In genomic region chr4:1683903-1684755, GRCh38 we compare ENCODE assay signal across 8 cellular contexts. TPM values are rescaled to one million over a fixed set of nuclear protein-coding genes. Genes with fewer than 3 reads are reported as not detected.
A peak's percentile ranks its signal among the peaks of the same experiment; 100 is the strongest.
DNase-seq lines count a peak whose midpoint lies in the region; ATAC-seq, FAIRE-seq and TF ChIP-seq lines count a peak whose summit lies in the region.

Gene FAM53A (minus strand): TSS chr4:1684313. CDS start chr4:1668741, 15,572 bp downstream.

- peak within 1 kb of the TSS; percentile 80 for H3K4ac ChIP-seq in IMR-90 (ENCODE audit: low read depth, low read length)

- H2BK120ac ChIP-seq in IMR-90 (ENCODE audit: low read depth, low read length): no peak within 1 kb of the TSS

- H3K4me1 Mint-ChIP-seq in activated T-helper 2 cell treated with anti-CD3 and anti-CD28 coated beads, Interferon-gamma antibody, Interleukin-2, Interleukin-4, amounts not matched to agents 10 μg/mL and 5 μg/mL and 100 μg/mL, durations not matched to agents 14 hours and 24 hours and 36 hours (ENCODE audit: low read depth): peaks cover 11% of the 10 kb centered on the region
- H3K4me1 Mint-ChIP-seq in natural killer cell: peaks cover 7 to 11% of the 10 kb centered on the region in 2 donors
- H3K4me1 Mint-ChIP-seq in stimulated activated naive B cell treated with anti-CD40 and anti-IgM and Interleukin-4, amounts not matched to agents 10 μg/mL and 1 μg/mL and 100 μg/mL, for 72 hours: peaks cover 2 to 13% of the 10 kb centered on the region in 2 donors

- H3K4me2 ChIP-seq in IMR-90 (ENCODE audit: low read depth, low read length): peak within 1 kb of the TSS; percentile 85

- peak within 1 kb of the TSS; percentile 47 for H2BK5ac ChIP-seq in IMR-90 (ENCODE audit: low read depth, low read length, poor library complexity, severe bottlenecking)

- peak within 1 kb of the TSS; percentile 17 for H4K91ac ChIP-seq in IMR-90 (ENCODE audit: insufficient read depth, low read depth, low read length)

- H3K4me1 ChIP-seq in IMR-90 (ENCODE audit: control insufficient read depth, insufficient read depth, low read length): peaks cover 6% of the 10 kb centered on the region; the same call in 1 of the 2 replicates

- peak within 1 kb of the TSS; percentile 55; the same call in 1 of the 2 replicates for H3K23ac ChIP-seq in IMR-90 (ENCODE audit: low read depth, low read length)

- no peak for TF ChIP-seq RAD21 in IMR-90 (IDR thresholded peaks at IDR 0.05; ENCODE audit: low read length)

- H3K14ac ChIP-seq in IMR-90 (replicated peaks; ENCODE audit: low read depth, low read length): peak within 1 kb of the TSS; percentile 49

- BruUV-seq in IMR-90 (replicated peaks; lab: Mats Ljungman, UMichigan): no TSS peak

- H4K5ac ChIP-seq in IMR-90 (ENCODE audit: low read depth, low read length): peak within 1 kb of the TSS; percentile 88

- no peaks in the 10 kb centered on the region for H3K36me3 Mint-ChIP-seq in activated T-helper 2 cell treated with anti-CD3 and anti-CD28 coated beads, Interferon-gamma antibody, Interleukin-2, Interleukin-4, amounts not matched to agents 10 μg/mL and 5 μg/mL and 100 μg/mL, durations not matched to agents 14 hours and 24 hours and 36 hours (ENCODE audit: low read depth)
- H3K36me3 Mint-ChIP-seq in natural killer cell: no peaks in the 10 kb centered on the region
- H3K36me3 Mint-ChIP-seq in stimulated activated naive B cell treated with anti-CD40 and anti-IgM and Interleukin-4, amounts not matched to agents 10 μg/mL and 1 μg/mL and 100 μg/mL, for 72 hours: no peaks in the 10 kb centered on the region

- peak within 1 kb of the TSS; percentile 87 to 95 for H4K8ac ChIP-seq in IMR-90 (ENCODE audit: low read depth in 2 of 2, low read length in 2 of 2)

- H4K20me1 ChIP-seq in IMR-90 (ENCODE audit: insufficient read depth, low read length): peaks cover 5% of the 10 kb centered on the region

- H3K4me3 ChIP-seq in IMR-90 (ENCODE audit: insufficient read depth, low read depth, low read length) (peak within 1 kb of the TSS; percentile 83), fibroblast of mammary gland (ENCODE audit: control insufficient read depth, low read depth, low read length) (peak within 1 kb of the TSS; percentile 59)

- H2BK15ac ChIP-seq in IMR-90 (ENCODE audit: low read depth, low read length): no peak within 1 kb of the TSS; the same call in 2 of the 3 replicates

- H3K9me3 Mint-ChIP-seq in activated T-helper 2 cell treated with anti-CD3 and anti-CD28 coated beads, Interferon-gamma antibody, Interleukin-2, Interleukin-4, amounts not matched to agents 10 μg/mL and 5 μg/mL and 100 μg/mL, durations not matched to agents 14 hours and 24 hours and 36 hours: no peaks in the 10 kb centered on the region
- no peaks in the 10 kb centered on the region for H3K9me3 Mint-ChIP-seq in natural killer cell
- H3K9me3 Mint-ChIP-seq in stimulated activated naive B cell treated with anti-CD40 and anti-IgM and Interleukin-4, amounts not matched to agents 10 μg/mL and 1 μg/mL and 100 μg/mL, for 72 hours: no peaks in the 10 kb centered on the region

- H3K9ac ChIP-seq in IMR-90 (ENCODE audit: low read depth, low read length): peak within 1 kb of the TSS; percentile 54

- intact Hi-C loops in IMR-90 (cut with micrococcal nuclease) (no loop called here), natural killer cell (cut with micrococcal nuclease) (loop anchor here (5.0 kb wide), 1 partner anchor 38 kb away; the partner anchor contains the start of genes TACC3 and TMEM129)
- intact Hi-C loops in activated T-helper 2 cell treated with anti-CD3 and anti-CD28 coated beads, Interferon-gamma antibody, Interleukin-2, Interleukin-4, amounts not matched to agents 10 μg/mL and 5 μg/mL and 100 μg/mL, durations not matched to agents 14 hours and 24 hours and 36 hours (cut with micrococcal nuclease): loop anchor here (1.0 to 5.0 kb wide), 2 partner anchors 28 to 437 kb away; partner anchors contain the start of genes CTBP1 and SLBP

- peak within 1 kb of the TSS; percentile 76 for H3K27ac Mint-ChIP-seq in activated T-helper 2 cell treated with anti-CD3 and anti-CD28 coated beads, Interferon-gamma antibody, Interleukin-2, Interleukin-4, amounts not matched to agents 10 μg/mL and 5 μg/mL and 100 μg/mL, durations not matched to agents 14 hours and 24 hours and 36 hours
- H3K27ac Mint-ChIP-seq in natural killer cell: peak within 1 kb of the TSS; percentile 79 to 82
- peak within 1 kb of the TSS; percentile 76 for H3K27ac Mint-ChIP-seq in stimulated activated naive B cell treated with anti-CD40 and anti-IgM and Interleukin-4, amounts not matched to agents 10 μg/mL and 1 μg/mL and 100 μg/mL, for 72 hours

- ATAC-seq in GM21515 (IDR thresholded peaks at IDR 0.05; ENCODE audit: unreplicated experiment) (peak; percentile 85), IMR-90 (ENCODE audit: low read depth) (peak; percentile 97), natural killer cell (peak; percentile 93 to 98 (median 96))
- peak; percentile 90 to 95 for ATAC-seq in stimulated activated naive B cell treated with anti-CD40 and anti-IgM and Interleukin-4, amounts not matched to agents 10 μg/mL and 1 μg/mL and 100 μg/mL, for 72 hours (replicated peaks)

- peak within 1 kb of the TSS; percentile 77 for H3K4me3 Mint-ChIP-seq in activated T-helper 2 cell treated with anti-CD3 and anti-CD28 coated beads, Interferon-gamma antibody, Interleukin-2, Interleukin-4, amounts not matched to agents 10 μg/mL and 5 μg/mL and 100 μg/mL, durations not matched to agents 14 hours and 24 hours and 36 hours (ENCODE audit: low read depth)
- H3K4me3 Mint-ChIP-seq in natural killer cell: peak within 1 kb of the TSS; percentile 90
- peak within 1 kb of the TSS; percentile 83 to 86 for H3K4me3 Mint-ChIP-seq in stimulated activated naive B cell treated with anti-CD40 and anti-IgM and Interleukin-4, amounts not matched to agents 10 μg/mL and 1 μg/mL and 100 μg/mL, for 72 hours

- 1% methylated on average over 59 of the region's 138 CpGs; no CpG with 5 or more reads in 1 of the 2 experiments for WGBS in IMR-90 (ENCODE audit: extremely low coverage in 2 of 2, insufficient read length in 1 of 2), 2 experiments

- TF ChIP-seq POLR2A in IMR-90 (IDR thresholded peaks at IDR 0.05; ENCODE audit: low read depth, low read length): peak; percentile 81

- no peaks in the 10 kb centered on the region for H3K27me3 ChIP-seq in IMR-90 (ENCODE audit: control insufficient read depth, insufficient read depth, low read length)

- H3K27me3 Mint-ChIP-seq in activated T-helper 2 cell treated with anti-CD3 and anti-CD28 coated beads, Interferon-gamma antibody, Interleukin-2, Interleukin-4, amounts not matched to agents 10 μg/mL and 5 μg/mL and 100 μg/mL, durations not matched to agents 14 hours and 24 hours and 36 hours (ENCODE audit: low read depth): no peaks in the 10 kb centered on the region
- H3K27me3 Mint-ChIP-seq in natural killer cell (ENCODE audit: low read depth in 2 of 2): no peaks in the 10 kb centered on the region
- no peaks in the 10 kb centered on the region for H3K27me3 Mint-ChIP-seq in stimulated activated naive B cell treated with anti-CD40 and anti-IgM and Interleukin-4, amounts not matched to agents 10 μg/mL and 1 μg/mL and 100 μg/mL, for 72 hours

- H2AFZ ChIP-seq in IMR-90 (replicated peaks; ENCODE audit: low read length, poor library complexity): peak within 1 kb of the TSS; percentile 95

- dilution Hi-C loops in IMR-90 (cut with HindIII; ENCODE audit: low sequenced_read_pairs, unreplicated experiment): no loop called here

- H3K56ac ChIP-seq in IMR-90 (ENCODE audit: extremely low read depth, insufficient read depth, low read length): peak within 1 kb of the TSS; percentile 36; the same call in 1 of the 2 replicates

- H3K9me1 ChIP-seq in IMR-90 (ENCODE audit: insufficient read depth, low read length): peaks cover 4% of the 10 kb centered on the region; the same call in 1 of the 2 replicates

- CTCF ChIA-PET in IMR-90 (lab: Yijun Ruan, JAX): no interaction called here

- DNase-seq in D721Med (ENCODE audit: insufficient read length, low spot score): peak; percentile 41
- peak; percentile 78 for DNase-seq in IMR-90
- DNase-seq in RKO (ENCODE audit: low spot score): peak; percentile 86
- peak; percentile 89 for DNase-seq in activated T-helper 2 cell treated with anti-CD3 and anti-CD28 coated beads, Interferon-gamma antibody, Interleukin-2, Interleukin-4, amounts not matched to agents 10 μg/mL and 5 μg/mL and 100 μg/mL, durations not matched to agents 14 hours and 24 hours and 36 hours (ENCODE audit: low spot score)
- DNase-seq in fibroblast of mammary gland (ENCODE audit: low read depth): peak; percentile 74
- peak; percentile 95 for DNase-seq in natural killer cell
- DNase-seq in stimulated activated naive B cell treated with anti-CD40 and anti-IgM and Interleukin-4, amounts not matched to agents 10 μg/mL and 1 μg/mL and 100 μg/mL, for 72 hours: peak; percentile 90

- H3K79me1 ChIP-seq in IMR-90 (ENCODE audit: low read depth in 1 of 2, low read length in 2 of 2): peaks cover 0 to 7% of the 10 kb centered on the region in 2 experiments; a peak in 2 of 4 replicates

- FAIRE-seq in D721Med (lab: Jason Lieb, UNC): no peak

- TF ChIP-seq CTCF in D721Med (IDR thresholded peaks at IDR 0.05; ENCODE audit: insufficient read depth, missing control alignments) (no peak), IMR-90 (conservative IDR thresholded peaks at IDR 0.05; ENCODE audit: low read depth, low read length) (no peak), fibroblast of mammary gland (conservative IDR thresholded peaks at IDR 0.05; ENCODE audit: control insufficient read depth, insufficient read depth, low read depth, low read length) (no peak), natural killer cell (IDR thresholded peaks at IDR 0.05) (no peak)

- peak within 1 kb of the TSS; percentile 56 for H3K27ac ChIP-seq in IMR-90 (ENCODE audit: insufficient read depth, low read length)

- in situ Hi-C loops in IMR-90 (cut with MboI; ENCODE audit: low sequenced_read_pairs): no loop called here

- no peak within 1 kb of the TSS for H3K18ac ChIP-seq in IMR-90 (ENCODE audit: low read depth, low read length)

- H3K9me3 ChIP-seq in IMR-90 (ENCODE audit: control insufficient read depth, insufficient read depth, low read length): no peaks in the 10 kb centered on the region

- H2AK5ac ChIP-seq in IMR-90 (ENCODE audit: low read depth, low read length): no peak within 1 kb of the TSS

- H3K36me3 ChIP-seq in IMR-90 (ENCODE audit: control insufficient read depth, insufficient read depth, low read length): no peaks in the 10 kb centered on the region

- H2AK9ac ChIP-seq in IMR-90 (replicated peaks; ENCODE audit: low read depth, low read length, poor library complexity): peak within 1 kb of the TSS; percentile 96

- POLR2A ChIA-PET in IMR-90 (lab: Charles Lee; ENCODE audit: unreplicated experiment): no interaction called here

- H2BK20ac ChIP-seq in IMR-90 (ENCODE audit: low read depth, low read length): peak within 1 kb of the TSS; percentile 29; the same call in 1 of the 2 replicates

RNA-seq across cellular contexts. Expression of gene FAM53A, which starts in this region (rescaled TPM):
- total RNA-seq in IMR-90 (2012; rRNA removed) (1.9 and 2.0 TPM in 2 replicates), natural killer cell (1 to 10 TPM; 1.9 to 2.9 (median 2.3) TPM)
- 3.1 and 4.4 TPM in 2 replicates for polyA plus RNA-seq in IMR-90 (2012; rRNA removed)
- 3.7 and 4.1 TPM in 2 replicates for polyA plus RNA-seq in IMR-90 (2012; cell fraction: cytosol; rRNA removed)
- polyA plus RNA-seq in IMR-90 (2012; cell fraction: nucleus; rRNA removed; ENCODE audit: low replicate concordance): 5.3 and 12.2 TPM in 2 replicates
- 2.7 and 3.3 TPM in 2 replicates for total RNA-seq in activated T-helper 2 cell treated with anti-CD3 and anti-CD28 coated beads, Interferon-gamma antibody, Interleukin-2, Interleukin-4, amounts not matched to agents 10 μg/mL and 5 μg/mL and 100 μg/mL, durations not matched to agents 14 hours and 24 hours and 36 hours

Comparison
In these comparisons a context has a peak if more than half of its experiments do, and no peak if none do; other contexts are left out.
1. Peak in every context shown above with its lines: DNase-seq, ATAC-seq, H3K4me3 ChIP-seq and H3K27ac ChIP-seq.
2. DNase-seq: peak in every context shown above with its lines; median percentile 95 in natural killer cell; 90 in stimulated activated naive B cell treated with anti-CD40 and anti-IgM and Interleukin-4, amounts not matched to agents 10 μg/mL and 1 μg/mL and 100 μg/mL, for 72 hours; 89 in activated T-helper 2 cell treated with anti-CD3 and anti-CD28 coated beads, Interferon-gamma antibody, Interleukin-2, Interleukin-4, amounts not matched to agents 10 μg/mL and 5 μg/mL and 100 μg/mL, durations not matched to agents 14 hours and 24 hours and 36 hours; 86 in RKO; 78 in IMR-90; 74 in fibroblast of mammary gland; 41 in D721Med.